Comparison of ENCODE assay signal across 1 cellular context in genomic region chr17:77207689-77208216, GRCh38.
TF ChIP-seq lines count a peak whose summit lies in the region.

No MANE protein-coding gene starts in this region.

TF ChIP-seq in HepG2, 621 proteins besides CTCF, POLR2A, EP300 and RAD21 (continues in another document):
- TF ChIP-seq ZNF318 (CRISPR knock-in tag; IDR thresholded peaks at IDR 0.05) (no peak), ZNF570 (CRISPR knock-in tag; IDR thresholded peaks at IDR 0.05; ENCODE audit: borderline replicate concordance) (no peak), ZNF800 (CRISPR knock-in tag; IDR thresholded peaks at IDR 0.05) (no peak), HOXA9 (CRISPR knock-in tag; IDR thresholded peaks at IDR 0.05; ENCODE audit: borderline replicate concordance) (no peak), CEBPZ (IDR thresholded peaks at IDR 0.05; ENCODE audit: low read length) (no peak), PRDM15 (CRISPR knock-in tag; IDR thresholded peaks at IDR 0.05) (no peak), WIZ (CRISPR knock-in tag; IDR thresholded peaks at IDR 0.05) (no peak), THAP7 (CRISPR knock-in tag; IDR thresholded peaks at IDR 0.05) (no peak), MAX (IDR thresholded peaks at IDR 0.05) (no peak), BCLAF1 (IDR thresholded peaks at IDR 0.05) (no peak), MED1 (CRISPR knock-in tag; IDR thresholded peaks at IDR 0.05) (0 out of 2 replicates have a peak, but pooled peaks have one; percentile 2), SIN3A (IDR thresholded peaks at IDR 0.05; ENCODE audit: borderline replicate concordance, low read depth, low read length) (no peak), ZNF609 (CRISPR knock-in tag; IDR thresholded peaks at IDR 0.05; ENCODE audit: borderline replicate concordance) (no peak), PHF5A (CRISPR knock-in tag; IDR thresholded peaks at IDR 0.05; ENCODE audit: low read depth, unreplicated experiment) (no peak), SAFB2 (CRISPR knock-in tag; IDR thresholded peaks at IDR 0.05; ENCODE audit: borderline replicate concordance, low read depth) (no peak), ZNF260 (CRISPR knock-in tag; IDR thresholded peaks at IDR 0.05; ENCODE audit: borderline replicate concordance, low read depth) (no peak), ATF1 (CRISPR knock-in tag; IDR thresholded peaks at IDR 0.05) (0 out of 2 replicates have a peak, but pooled peaks have one; percentile 25), IRF9 (CRISPR knock-in tag; IDR thresholded peaks at IDR 0.05; ENCODE audit: borderline replicate concordance) (0 out of 2 replicates have a peak, but pooled peaks have one; percentile 52)
